8 cellular contexts compared by ENCODE assay signal in genomic region chr11:78715639-78716311, GRCh38.
DNase-seq lines count a peak whose midpoint lies in the region; ATAC-seq and TF ChIP-seq lines count a peak whose summit lies in the region.

No MANE protein-coding gene starts in this region.

- TF ChIP-seq CTCF in heart right ventricle (IDR thresholded peaks at IDR 0.05): peak; percentile 9 to 64 (median 50)

- peaks cover 0 to 6% (median 0%) of the 10 kb centered on the region in 7 donors for H3K27me3 ChIP-seq in heart right ventricle

- no peak overlapping the region for H3K4me3 ChIP-seq in heart right ventricle

- H3K27me3 Mint-ChIP-seq in natural killer cell treated with Interleukin-12 subunit alpha and Interleukin-12 subunit beta and Interleukin-15 and Interleukin-18, amount 100 ng/mL, for 72 hours: peaks cover 9 to 13% of the 10 kb centered on the region in 2 donors

- no peaks in the 10 kb centered on the region for H3K36me3 ChIP-seq in heart right ventricle

- peak; percentile 41 for DNase-seq in activated CD4-positive, CD25-positive, alpha-beta regulatory T cell treated with anti-CD3 and anti-CD28 coated beads, Interleukin-2, amount 50 U/mL, for 72 hours
- DNase-seq in activated CD4-positive, CD25-positive, alpha-beta regulatory T cell (lab: John Stamatoyannopoulos, UW): no peak
- DNase-seq in NCI-H226: peak; percentile 54
- peak; percentile 66 to 71 for DNase-seq in activated T-cell treated with anti-CD3 and anti-CD28 coated beads, Interleukin-2, amount 50 U/mL, for 48 hours
- DNase-seq in heart right ventricle: peak in 1 of 2 donors; percentile 23
- DNase-seq in smooth muscle cell of the brain vasculature (ENCODE audit: low read depth, low spot score): peak; percentile 24
- no peak for DNase-seq in natural killer cell treated with Interleukin-12 subunit alpha and Interleukin-12 subunit beta and Interleukin-15 and Interleukin-18, amount 100 ng/mL, for 72 hours (ENCODE audit: low spot score)

- H3K27ac Mint-ChIP-seq in natural killer cell treated with Interleukin-12 subunit alpha and Interleukin-12 subunit beta and Interleukin-15 and Interleukin-18, amount 100 ng/mL, for 72 hours: no peak overlapping the region

- H3K36me3 Mint-ChIP-seq in natural killer cell treated with Interleukin-12 subunit alpha and Interleukin-12 subunit beta and Interleukin-15 and Interleukin-18, amount 100 ng/mL, for 72 hours: no peaks in the 10 kb centered on the region

- no peaks in the 10 kb centered on the region for H3K9me3 ChIP-seq in heart right ventricle

- no peaks in the 10 kb centered on the region for H3K9me3 Mint-ChIP-seq in natural killer cell treated with Interleukin-12 subunit alpha and Interleukin-12 subunit beta and Interleukin-15 and Interleukin-18, amount 100 ng/mL, for 72 hours

- H3K27ac ChIP-seq in heart right ventricle: no peak overlapping the region

- H3K4me1 Mint-ChIP-seq in natural killer cell treated with Interleukin-12 subunit alpha and Interleukin-12 subunit beta and Interleukin-15 and Interleukin-18, amount 100 ng/mL, for 72 hours (ENCODE audit: low read depth in 2 of 2): no peaks in the 10 kb centered on the region

- no peak overlapping the region for H3K4me3 Mint-ChIP-seq in natural killer cell treated with Interleukin-12 subunit alpha and Interleukin-12 subunit beta and Interleukin-15 and Interleukin-18, amount 100 ng/mL, for 72 hours

- 63 to 71% methylated on average over 8 of the region's 8 CpGs for WGBS in heart right ventricle, 2 donors

- H3K4me1 ChIP-seq in heart right ventricle: peaks cover 0 to 5% (median 0%) of the 10 kb centered on the region in 9 donors

- intact Hi-C loops in heart right ventricle (cut with DNase I): loop anchor here in 4 of 10 donors (5.0 to 10.0 kb wide), 3 partner anchors 51 to 71 kb away; no protein-coding TSS in a partner anchor

- ATAC-seq in HG03378 (IDR thresholded peaks at IDR 0.05; ENCODE audit: unreplicated experiment): peak; percentile 71
- no peak for ATAC-seq in heart right ventricle
- no peak for ATAC-seq in natural killer cell treated with Interleukin-12 subunit alpha and Interleukin-12 subunit beta and Interleukin-15 and Interleukin-18, amount 100 ng/mL, for 72 hours

Comparison
In these comparisons a context has a peak if more than half of its experiments do, and no peak if none do; other contexts are left out.
1. DNase-seq: peak in activated CD4-positive, CD25-positive, alpha-beta regulatory T cell treated with anti-CD3 and anti-CD28 coated beads, Interleukin-2, amount 50 U/mL, for 72 hours (single experiment), NCI-H226 (single experiment), activated T-cell treated with anti-CD3 and anti-CD28 coated beads, Interleukin-2, amount 50 U/mL, for 48 hours (2 of 2) and smooth muscle cell of the brain vasculature (single experiment); none in activated CD4-positive, CD25-positive, alpha-beta regulatory T cell (0 of 4) and natural killer cell treated with Interleukin-12 subunit alpha and Interleukin-12 subunit beta and Interleukin-15 and Interleukin-18, amount 100 ng/mL, for 72 hours (single experiment).